ENCODE assay signal across 17 cellular contexts in the genomic region with DNA sequence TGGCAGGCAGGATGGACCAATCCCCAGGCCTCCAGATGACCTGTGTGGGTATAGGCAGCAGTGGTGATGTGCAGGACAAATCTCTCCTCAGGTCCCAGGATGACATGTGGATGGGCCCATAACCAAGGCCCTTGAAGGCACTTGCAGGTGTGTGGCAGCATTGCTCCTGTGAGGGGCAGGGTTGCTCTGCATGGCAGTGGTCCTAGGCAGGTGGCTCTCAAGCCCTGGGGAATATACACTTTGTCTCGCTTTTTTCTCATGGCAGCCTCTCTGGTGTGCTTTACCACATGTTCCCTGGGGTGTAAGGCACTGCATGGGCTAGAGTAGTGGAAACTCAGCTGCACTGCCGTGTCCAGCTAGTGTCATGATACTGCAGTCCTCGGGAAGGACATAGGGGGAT.
DNase-seq lines count a peak whose midpoint lies in the region; ATAC-seq and TF ChIP-seq lines count a peak whose summit lies in the region.
"Had no signal": no experiment of that assay in that cellular context is flagged by ENCODE, and none has a peak within 500 bp of the region (broad histone marks: within the 10 kb centered on the region; RNA-seq: fewer than 3 reads in every experiment).

No MANE protein-coding gene starts in this region.

- no peak overlapping the region for H3K4me2 ChIP-seq in mesendoderm (ENCODE audit: low read length)
- H3K4me2 ChIP-seq: KMS-11 had no signal

- H3K4ac ChIP-seq in mesendoderm (ENCODE audit: low read depth, low read length) = no peak overlapping the region

- no peak overlapping the region for H3K27ac ChIP-seq in mesendoderm (ENCODE audit: low read depth, low read length)
- H3K27ac ChIP-seq: KMS-11, SK-N-MC had no signal

- no peaks in the 10 kb centered on the region for H3K4me1 ChIP-seq in mesendoderm (ENCODE audit: control insufficient read depth, low read depth, low read length)

- H3K9ac ChIP-seq in mesendoderm (ENCODE audit: low read length) = no peak overlapping the region
- H3K9ac ChIP-seq: KMS-11 had no signal

- H2AK5ac ChIP-seq in mesendoderm (ENCODE audit: low read length) = no peak overlapping the region

- peak; percentile 88 for ATAC-seq in GM18868 (IDR thresholded peaks at IDR 0.05; ENCODE audit: unreplicated experiment)
- ATAC-seq in HG02798 (IDR thresholded peaks at IDR 0.05; ENCODE audit: poor library complexity, unreplicated experiment) = peak; percentile 57

- intact Hi-C loops in head of caudate nucleus (cut with DNase I) = no loop called here

- no peak overlapping the region for H4K8ac ChIP-seq in mesendoderm (ENCODE audit: low read depth, low read length)

- no peak overlapping the region for H3K18ac ChIP-seq in mesendoderm (ENCODE audit: low read length)

- H3K36me3 ChIP-seq in mesendoderm (ENCODE audit: control insufficient read depth, insufficient read depth, low read length) = no peaks in the 10 kb centered on the region

- H2BK5ac ChIP-seq in mesendoderm (ENCODE audit: low read length) = no peak overlapping the region

- no peak overlapping the region for H3K56ac ChIP-seq in mesendoderm (ENCODE audit: low read length)

- no peaks in the 10 kb centered on the region for H3K27me3 ChIP-seq in mesendoderm (ENCODE audit: insufficient read depth, low read length, poor library complexity)

- no peak overlapping the region for H4K5ac ChIP-seq in mesendoderm (ENCODE audit: low read length)

- no peak for TF ChIP-seq CTCF in GM20000 (IDR thresholded peaks at IDR 0.05; ENCODE audit: extremely low read depth, missing control alignments)

- no peaks in the 10 kb centered on the region for H3K79me1 ChIP-seq in mesendoderm (ENCODE audit: low read length)

- H3K79me2 ChIP-seq in mesendoderm (ENCODE audit: control insufficient read depth, insufficient read depth, low read length) = no peaks in the 10 kb centered on the region

- WGBS in mesendoderm (ENCODE audit: extremely low coverage, insufficient coverage, low lambda C conversion rate) = no CpG with 5 or more reads among the region's 3 CpGs

- no peak overlapping the region for H3K23ac ChIP-seq in mesendoderm (ENCODE audit: low read length)

- no peak overlapping the region for H2BK15ac ChIP-seq in mesendoderm (replicated peaks; ENCODE audit: low read depth)

- no peak overlapping the region for H3K4me3 ChIP-seq in mesendoderm (ENCODE audit: low read length)
- H3K4me3 ChIP-seq: SK-N-MC had no signal

- DNase-seq in UCSD-AML1 (lab: John Stamatoyannopoulos, UW; ENCODE audit: unreplicated experiment) (peak; percentile 30), mesendoderm (peak; percentile 3), GM19238 (ENCODE audit: insufficient read length, low spot score) (no peak), GM20000 (ENCODE audit: low spot score) (no peak), 8988T (no peak), head of caudate nucleus (no peak)
- DNase-seq: Calu3; CD4-positive, alpha-beta T cell; HCEC 1CT; MM.1S; NCI-H1105; NCI-H187; T-helper 2 cell had no signal

- no peak overlapping the region for H2BK120ac ChIP-seq in mesendoderm (ENCODE audit: low read depth, low read length)

Comparison
In these comparisons a context has a peak if more than half of its experiments do, and no peak if none do; other contexts are left out.
1. DNase-seq: peak in UCSD-AML1 (single experiment) and mesendoderm (single experiment); none in GM19238 (single experiment), GM20000 (single experiment), 8988T (single experiment) and head of caudate nucleus (0 of 42).